Comparison of ENCODE assay signal across 8 cellular contexts in the genomic region with DNA sequence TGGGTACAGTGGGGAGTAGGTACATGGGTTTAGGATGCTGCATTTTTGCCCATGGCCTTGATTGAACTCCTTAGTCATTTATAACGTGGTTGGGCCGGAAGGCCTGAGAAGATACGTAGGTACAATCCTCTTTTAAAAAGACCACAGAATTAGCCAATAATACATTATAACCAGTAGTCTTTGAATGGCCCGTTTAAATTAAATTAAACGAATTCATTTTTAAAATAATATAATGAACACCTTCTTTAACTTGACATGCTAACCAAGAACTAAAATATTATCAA. TPM values are rescaled to one million over a fixed set of nuclear protein-coding genes. Genes with fewer than 3 reads are reported as not detected.
DNase-seq lines count a peak whose midpoint lies in the region; ATAC-seq, FAIRE-seq and TF ChIP-seq lines count a peak whose summit lies in the region.

No MANE protein-coding gene starts in this region.

- H3K36me3 ChIP-seq in A673 (ENCODE audit: insufficient read depth, low read length, poor library complexity, severe bottlenecking) (peaks cover 8% of the 10 kb centered on the region), kidney (ENCODE audit: control insufficient read depth in 1 of 2, insufficient read depth in 2 of 2, low read length in 2 of 2) (no peaks in the 10 kb centered on the region), thoracic aorta (no peaks in the 10 kb centered on the region)

- BruUV-seq in A673 (replicated peaks; lab: Mats Ljungman, UMichigan), result TSS peak; percentile 99

- POLR2A ChIA-PET in A673 (lab: Charles Lee; ENCODE audit: low non-redundant PET), result interaction anchor here (0.6 kb wide), 1 partner anchor 20 kb away, joined by 3 read pairs; a partner anchor contains a TSS

- no peak for FAIRE-seq in kidney (lab: Jason Lieb, UNC)

- ATAC-seq in HG02623 (IDR thresholded peaks at IDR 0.05; ENCODE audit: unreplicated experiment) (peak; percentile 13), thoracic aorta (ENCODE audit: insufficient number of reproducible peaks, low FRiP score, low read depth) (peak; percentile 7), GM18870 (IDR thresholded peaks at IDR 0.05; ENCODE audit: unreplicated experiment) (no peak), GM18511 (IDR thresholded peaks at IDR 0.05; ENCODE audit: unreplicated experiment) (no peak)

- no peak for DNase-seq in A673 (ENCODE audit: low spot score)
- DNase-seq in kidney, result no peak
- no peak for DNase-seq in thoracic aorta (ENCODE audit: low spot score)
- no peak for DNase-seq in NCI-H2227 treated with DMSO at 0.1 percent for 48 hours (lab: John Stamatoyannopoulos, UW)

- H3K27ac ChIP-seq in A673 (ENCODE audit: low read depth, low read length, poor library complexity, severe bottlenecking) (peak overlapping the region; percentile 89), adipose tissue (ENCODE audit: low read depth, low read length) (peak overlapping the region; percentile 6), kidney (ENCODE audit: low read depth in 2 of 2, low read length in 2 of 2) (peak overlapping the region; percentile 88 to 91), thoracic aorta (peak overlapping the region; percentile 96 to 97)

- intact Hi-C loops in A673 (cut with micrococcal nuclease; ENCODE audit: unreplicated experiment), result no loop called here
- intact Hi-C loops in kidney (cut with DNase I), result no loop called here

- H3K9ac ChIP-seq in kidney (ENCODE audit: low read length in 2 of 2), result peak overlapping the region; percentile 71 to 72

- H3K9me3 ChIP-seq in A673 (ENCODE audit: low read depth, low read length, poor library complexity, severe bottlenecking) (peaks cover 6% of the 10 kb centered on the region), kidney (ENCODE audit: control insufficient read depth in 1 of 2, low read length in 2 of 2) (peaks cover 0 to 3% of the 10 kb centered on the region in 2 donors), thoracic aorta (no peaks in the 10 kb centered on the region)

- TF ChIP-seq CTCF in A673 (conservative IDR thresholded peaks at IDR 0.05; ENCODE audit: low read depth, low read length) (no peak), kidney (IDR thresholded peaks at IDR 0.05; ENCODE audit: borderline replicate concordance, extremely low read depth, insufficient read depth) (no peak), thoracic aorta (IDR thresholded peaks at IDR 0.05) (no peak)

- H3K4me1 ChIP-seq in A673 (ENCODE audit: insufficient read depth, low read length, poor library complexity, severe bottlenecking), result peaks cover 5% of the 10 kb centered on the region
- peaks cover 0 to 6% of the 10 kb centered on the region in 2 donors for H3K4me1 ChIP-seq in kidney (ENCODE audit: control insufficient read depth in 1 of 2, insufficient read depth in 1 of 2, low read depth in 1 of 2, low read length in 2 of 2)
- peaks cover 8 to 23% of the 10 kb centered on the region in 2 donors for H3K4me1 ChIP-seq in thoracic aorta (ENCODE audit: control insufficient read depth in 1 of 2, low read depth in 2 of 2)

- WGBS in adipose tissue, 3 donors, result 5 to 9% (median 6%) methylated on average over 5 of the region's 5 CpGs

- CTCF ChIA-PET in A673 (lab: Charles Lee), result no interaction called here

- H3K27me3 ChIP-seq in A673 (replicated peaks; ENCODE audit: insufficient read depth, low read depth, low read length, poor library complexity) (peaks cover 18% of the 10 kb centered on the region), thoracic aorta (replicated peaks; ENCODE audit: insufficient read depth) (no peaks in the 10 kb centered on the region)

- H3K4me3 ChIP-seq in A673 (ENCODE audit: low read depth, low read length, poor library complexity, severe bottlenecking), result peak overlapping the region; percentile 99
- peak overlapping the region; percentile 76 to 97 for H3K4me3 ChIP-seq in kidney (ENCODE audit: low read length in 2 of 2)
- H3K4me3 ChIP-seq in thoracic aorta, result peak overlapping the region; percentile 85

RNA-seq across cellular contexts. Expression of a gene that starts 20.1 kb away (rescaled TPM):
- total RNA-seq in A673 (2021), result 165 and 171 TPM in 2 replicates
- polyA plus RNA-seq in adipose tissue, result 10 to 100 TPM; 24.2 to 39.6 (median 39.4) TPM
- total RNA-seq in kidney, result 154 TPM
- 40.3 TPM for polyA plus RNA-seq in kidney (ENCODE audit: insufficient read depth, low read depth, low replicate concordance)
- total RNA-seq in thoracic aorta, result 100 to 1,000 TPM in 1 of 2 donors, 10 to 100 TPM in 1; 86.1 to 149 TPM

Comparison
In these comparisons a context has a peak if more than half of its experiments do, and no peak if none do; other contexts are left out.
1. H3K27ac ChIP-seq: peak in every context shown above with its lines; median percentile 96 in thoracic aorta; 90 in kidney; 89 in A673; 6 in adipose tissue.
2. ATAC-seq: peak in HG02623 (single experiment) and thoracic aorta (single experiment); none in GM18870 (single experiment) and GM18511 (single experiment).
3. Peak in every context shown above with its lines, with median percentiles within 50 percentile points of each other: H3K4me3 ChIP-seq.